In genomic region chr12:44930972-44931600, GRCh38 we compare ENCODE assay signal across 9 cellular contexts. TPM values are rescaled to one million over a fixed set of nuclear protein-coding genes. Genes with fewer than 3 reads are reported as not detected.
DNase-seq lines count a peak whose midpoint lies in the region; ATAC-seq and TF ChIP-seq lines count a peak whose summit lies in the region.
"Had no signal": no experiment of that assay in that cellular context is flagged by ENCODE, and none has a peak within 500 bp of the region (broad histone marks: within the 10 kb centered on the region; RNA-seq: fewer than 3 reads in every experiment).

No MANE protein-coding gene starts in this region.

- no peaks in the 10 kb centered on the region for H3K9me3 ChIP-seq in Panc1 (ENCODE audit: control insufficient read depth, insufficient read depth, low read depth, low read length)

- no peaks in the 10 kb centered on the region for H3K4me1 ChIP-seq in Panc1 (ENCODE audit: control insufficient read depth, insufficient read depth, low read length)

- no peaks in the 10 kb centered on the region for H3K36me3 Mint-ChIP-seq in effector memory CD8-positive, alpha-beta T cell (ENCODE audit: insufficient read depth)

- H3K36me3 ChIP-seq in Panc1 (ENCODE audit: control insufficient read depth, insufficient read depth, low read length): no peaks in the 10 kb centered on the region

- BruUV-seq in Panc1 (replicated peaks; lab: Mats Ljungman, UMichigan): no TSS peak

- H3K27ac Mint-ChIP-seq in effector memory CD8-positive, alpha-beta T cell: no peak overlapping the region
- H3K27ac Mint-ChIP-seq: dendritic cell treated with granulocyte-macrophage colony-stimulating factor and Interleukin-4, amounts not matched to agents 40 ng/mL and 50 ng/mL, for 4 days had no signal

- in situ Hi-C loops in GM13976 (cut with MboI; ENCODE audit: low sequenced_read_pairs, unreplicated experiment) (loop anchor here (25.0 kb wide), 1 partner anchor 919 kb away; no protein-coding TSS in a partner anchor), Panc1 (cut with HindIII; ENCODE audit: low pct_unique_long_range_greater_than_20kb, low sequenced_read_pairs) (no loop called here)

- H3K4me1 Mint-ChIP-seq in effector memory CD8-positive, alpha-beta T cell (ENCODE audit: low read depth in 2 of 2): peaks cover 0 to 2% of the 10 kb centered on the region in 2 donors

- H3K27ac ChIP-seq in Panc1 (ENCODE audit: low read length): no peak overlapping the region

- H3K27me3 ChIP-seq in Panc1 (ENCODE audit: control insufficient read depth, insufficient read depth, low read length): no peaks in the 10 kb centered on the region

- H3K27me3 Mint-ChIP-seq in effector memory CD8-positive, alpha-beta T cell: no peaks in the 10 kb centered on the region
- H3K27me3 Mint-ChIP-seq: dendritic cell treated with granulocyte-macrophage colony-stimulating factor and Interleukin-4, amounts not matched to agents 40 ng/mL and 50 ng/mL, for 4 days had no signal

- peak; percentile 26 for DNase-seq in AG04449 (ENCODE audit: low read depth, low spot score)
- DNase-seq in GM13976 (ENCODE audit: low spot score): peak; percentile 50
- DNase-seq in Panc1 (ENCODE audit: low read depth, low spot score): no peak
- DNase-seq in effector memory CD8-positive, alpha-beta T cell: peak in 1 of 3 experiments; percentile 1
- DNase-seq in midbrain (lab: John Stamatoyannopoulos, UW): peak; percentile 64
- no peak for DNase-seq in activated CD4-positive, CD25-positive, alpha-beta regulatory T cell (lab: John Stamatoyannopoulos, UW)

- no peak overlapping the region for H3K4me3 ChIP-seq in AG04449 (ENCODE audit: low read depth, low read length)
- no peak overlapping the region for H3K4me3 ChIP-seq in Panc1 (ENCODE audit: low read depth in 2 of 2, low read length in 2 of 2)

- CTCF ChIA-PET in AG04449 (lab: Yijun Ruan, JAX) (interaction anchor here (0.9 to 1.8 kb wide), 12 partner anchors 11 to 976 kb away, joined by 3 to 10 read pairs (median 5); partner anchors contain the start of gene NELL2), Panc1 (lab: Charles Lee) (interaction anchor here (0.9 kb wide), 1 partner anchor 916 kb away, joined by 3 read pairs; no protein-coding TSS in a partner anchor)

- no peaks in the 10 kb centered on the region for H3K9me3 Mint-ChIP-seq in effector memory CD8-positive, alpha-beta T cell
- H3K9me3 Mint-ChIP-seq: dendritic cell treated with granulocyte-macrophage colony-stimulating factor and Interleukin-4, amounts not matched to agents 40 ng/mL and 50 ng/mL, for 4 days had no signal

- intact Hi-C loops in Panc1 (cut with micrococcal nuclease; ENCODE audit: unreplicated experiment): loop anchor here (5.0 kb wide), 2 partner anchors 159 to 914 kb away; no protein-coding TSS in a partner anchor

- H3K4me3 Mint-ChIP-seq in effector memory CD8-positive, alpha-beta T cell: no peak overlapping the region
- H3K4me3 Mint-ChIP-seq: dendritic cell treated with granulocyte-macrophage colony-stimulating factor and Interleukin-4, amounts not matched to agents 40 ng/mL and 50 ng/mL, for 4 days had no signal

- POLR2A ChIA-PET in AG04449 (lab: Yijun Ruan, JAX): no interaction called here
- POLR2A ChIA-PET in Panc1 (lab: Charles Lee): no interaction called here

- TF ChIP-seq CTCF in AG04449 (IDR thresholded peaks at IDR 0.05; ENCODE audit: insufficient read depth, low read length, missing control alignments): no peak
- TF ChIP-seq CTCF in GM13976 (IDR thresholded peaks at IDR 0.05; ENCODE audit: borderline replicate concordance, control extremely low read depth, extremely low read depth, insufficient read depth, missing control alignments): peak; percentile 32
- peak; percentile 61 for TF ChIP-seq CTCF in LNCAP (IDR thresholded peaks at IDR 0.05)
- peak; percentile 59; the same call in 1 of the 2 replicates for TF ChIP-seq CTCF in Panc1 (IDR thresholded peaks at IDR 0.05)

- ATAC-seq in Panc1 (no peak), GM21717 (IDR thresholded peaks at IDR 0.05; ENCODE audit: unreplicated experiment) (no peak)
- ATAC-seq in effector memory CD8-positive, alpha-beta T cell (replicated peaks): peak; percentile 66

RNA-seq across cellular contexts. Expression of gene NELL2, which starts 55.0 kb away (rescaled TPM):
- total RNA-seq in Panc1 (2021; ENCODE audit: unreplicated experiment): 0.28 TPM
- polyA plus RNA-seq in Panc1 (2012; ENCODE audit: insufficient read length): not detected

Comparison
In these comparisons a context has a peak if more than half of its experiments do, and no peak if none do; other contexts are left out.
1. DNase-seq: peak in AG04449 (single experiment), GM13976 (single experiment) and midbrain (single experiment); none in Panc1 (single experiment) and activated CD4-positive, CD25-positive, alpha-beta regulatory T cell (0 of 4).